Comparison of ENCODE assay signal across 1 cellular context in genomic region chr11:12248330-12248729, GRCh38.
A peak's percentile ranks its signal among the peaks of the same experiment; 100 is the strongest.
TF ChIP-seq lines count a peak whose summit lies in the region.

No MANE protein-coding gene starts in this region.

TF ChIP-seq in HepG2, 621 proteins besides CTCF, POLR2A, EP300 and RAD21 (continued from another document and continues in another):
- TF ChIP-seq TRIM22 (IDR thresholded peaks at IDR 0.05) (no peak), SIX4 (CRISPR knock-in tag; IDR thresholded peaks at IDR 0.05) (no peak), AGO2 (optimal IDR thresholded peaks at IDR 0.05; ENCODE audit: low read depth, low read length) (no peak), PBX2 (CRISPR knock-in tag; IDR thresholded peaks at IDR 0.05) (no peak), ZNF709 (CRISPR knock-in tag; IDR thresholded peaks at IDR 0.05) (no peak), BHLHE40 (IDR thresholded peaks at IDR 0.05; ENCODE audit: low read length) (no peak), ZKSCAN5 (CRISPR knock-in tag; IDR thresholded peaks at IDR 0.05) (no peak), XRCC5 (optimal IDR thresholded peaks at IDR 0.05; ENCODE audit: low read length) (peak; percentile 64), HMGXB4 (CRISPR knock-in tag; IDR thresholded peaks at IDR 0.05; ENCODE audit: borderline replicate concordance in 1 of 2, low read depth in 1 of 2) (no peak), TBX3 (IDR thresholded peaks at IDR 0.05; ENCODE audit: borderline replicate concordance) (no peak), ZNF597 (CRISPR knock-in tag; IDR thresholded peaks at IDR 0.05) (no peak), GABPB1 (CRISPR knock-in tag; IDR thresholded peaks at IDR 0.05) (no peak), ARID5B (CRISPR knock-in tag; IDR thresholded peaks at IDR 0.05) (no peak), ZNF788 (CRISPR knock-in tag; IDR thresholded peaks at IDR 0.05; ENCODE audit: borderline replicate concordance) (no peak), MLLT10 (CRISPR knock-in tag; IDR thresholded peaks at IDR 0.05) (no peak), ARNTL (CRISPR knock-in tag; IDR thresholded peaks at IDR 0.05) (no peak), BCL6 (CRISPR knock-in tag; IDR thresholded peaks at IDR 0.05) (peak; percentile 32; the same call in 1 of the 2 replicates), GPN1 (CRISPR knock-in tag; IDR thresholded peaks at IDR 0.05; ENCODE audit: borderline replicate concordance) (no peak), EZH2 (conservative IDR thresholded peaks at IDR 0.05; ENCODE audit: low read depth, low read length) (no peak), ZNF276 (CRISPR knock-in tag; IDR thresholded peaks at IDR 0.05; ENCODE audit: low read depth) (no peak), TFAP4 (IDR thresholded peaks at IDR 0.05; ENCODE audit: borderline replicate concordance, low read depth) (peak; percentile 92), RARG (CRISPR knock-in tag; IDR thresholded peaks at IDR 0.05; ENCODE audit: low read depth) (no peak), ZBTB37 (CRISPR knock-in tag; IDR thresholded peaks at IDR 0.05) (no peak), ZNF329 (CRISPR knock-in tag; IDR thresholded peaks at IDR 0.05; ENCODE audit: low read depth) (no peak), BORCS8-MEF2B (CRISPR knock-in tag; IDR thresholded peaks at IDR 0.05) (no peak), SKI (IDR thresholded peaks at IDR 0.05; ENCODE audit: partially characterized antibody) (peak; percentile 27), USF2 (IDR thresholded peaks at IDR 0.05; ENCODE audit: low read depth, low read length) (no peak), USF2 (CRISPR knock-in tag; IDR thresholded peaks at IDR 0.05; ENCODE audit: borderline replicate concordance) (no peak), ZNF770 (CRISPR knock-in tag; IDR thresholded peaks at IDR 0.05) (no peak), MIER2 (CRISPR knock-in tag; IDR thresholded peaks at IDR 0.05) (no peak), YY1 (IDR thresholded peaks at IDR 0.05; ENCODE audit: insufficient read depth, insufficient replicate concordance, low read depth, low read length) (no peak), ZNF766 (CRISPR knock-in tag; IDR thresholded peaks at IDR 0.05; ENCODE audit: borderline replicate concordance) (no peak), ZNF576 (CRISPR knock-in tag; IDR thresholded peaks at IDR 0.05) (no peak), MYC (CRISPR knock-in tag; IDR thresholded peaks at IDR 0.05; ENCODE audit: borderline replicate concordance) (no peak), ZFP36 (IDR thresholded peaks at IDR 0.05; ENCODE audit: borderline replicate concordance, low read depth, low read length, partially characterized antibody) (no peak), ZNF792 (CRISPR knock-in tag; IDR thresholded peaks at IDR 0.05) (no peak), TEAD2 (CRISPR knock-in tag; IDR thresholded peaks at IDR 0.05) (no peak), GZF1 (CRISPR knock-in tag; IDR thresholded peaks at IDR 0.05) (no peak), ZNF18 (CRISPR knock-in tag; IDR thresholded peaks at IDR 0.05; ENCODE audit: insufficient replicate concordance) (no peak), ZMAT3 (CRISPR knock-in tag; conservative IDR thresholded peaks at IDR 0.05) (no peak), FOXA1 (IDR thresholded peaks at IDR 0.05) (no peak), FOXA1 (CRISPR knock-in tag; IDR thresholded peaks at IDR 0.05) (peak; percentile 69), ZNF292 (CRISPR knock-in tag; IDR thresholded peaks at IDR 0.05; ENCODE audit: borderline replicate concordance, low read depth) (peak; percentile 31; the same call in 1 of the 2 replicates), ZNF256 (CRISPR knock-in tag; conservative IDR thresholded peaks at IDR 0.05) (no peak)
